ENCODE assay signal across 1 cellular context in genomic region chr12:123519151-123520001, GRCh38.
TF ChIP-seq lines count a peak whose summit lies in the region.

No MANE protein-coding gene starts in this region.

TF ChIP-seq in HepG2, 621 proteins besides CTCF, POLR2A, EP300 and RAD21 (continued from another document and continues in another):
- TF ChIP-seq ZNF607 (CRISPR knock-in tag; IDR thresholded peaks at IDR 0.05; ENCODE audit: borderline replicate concordance) (peak; percentile 67), ARHGAP35 (CRISPR knock-in tag; IDR thresholded peaks at IDR 0.05; ENCODE audit: borderline replicate concordance) (no peak), SPEN (CRISPR knock-in tag; IDR thresholded peaks at IDR 0.05; ENCODE audit: low read depth) (no peak), SSRP1 (CRISPR knock-in tag; IDR thresholded peaks at IDR 0.05) (no peak), KDM1A (CRISPR knock-in tag; IDR thresholded peaks at IDR 0.05) (peak; percentile 49; the same call in 1 of the 2 replicates), FOSL2 (CRISPR knock-in tag; IDR thresholded peaks at IDR 0.05) (peak; percentile 50), YEATS4 (CRISPR knock-in tag; IDR thresholded peaks at IDR 0.05; ENCODE audit: borderline replicate concordance) (no peak; the same call in 1 of the 2 replicates), ZNF775 (CRISPR knock-in tag; IDR thresholded peaks at IDR 0.05; ENCODE audit: borderline replicate concordance) (no peak), YY1 (IDR thresholded peaks at IDR 0.05; ENCODE audit: insufficient read depth, insufficient replicate concordance, low read depth, low read length) (no peak), FIP1L1 (IDR thresholded peaks at IDR 0.05; ENCODE audit: borderline replicate concordance, insufficient read depth, low read depth, low read length) (no peak), PREB (CRISPR knock-in tag; IDR thresholded peaks at IDR 0.05) (no peak), SAP130 (CRISPR knock-in tag; IDR thresholded peaks at IDR 0.05; ENCODE audit: low read depth) (peak; percentile 91), NFAT5 (CRISPR knock-in tag; IDR thresholded peaks at IDR 0.05) (no peak), SALL2 (CRISPR knock-in tag; IDR thresholded peaks at IDR 0.05) (no peak), FOXA1 (IDR thresholded peaks at IDR 0.05) (no peak), FOXA1 (CRISPR knock-in tag; IDR thresholded peaks at IDR 0.05) (no peak), ZNF3 (CRISPR knock-in tag; IDR thresholded peaks at IDR 0.05) (peak; percentile 23; the same call in 1 of the 2 replicates), ZFP36 (IDR thresholded peaks at IDR 0.05; ENCODE audit: borderline replicate concordance, low read depth, low read length, partially characterized antibody) (no peak), ZNF205 (CRISPR knock-in tag; IDR thresholded peaks at IDR 0.05) (0 out of 2 replicates have a peak, but pooled peaks have one; percentile 36), ZNF335 (CRISPR knock-in tag; IDR thresholded peaks at IDR 0.05) (no peak), ZNF296 (CRISPR knock-in tag; conservative IDR thresholded peaks at IDR 0.05) (no peak), ZNF788 (CRISPR knock-in tag; IDR thresholded peaks at IDR 0.05; ENCODE audit: borderline replicate concordance) (peak; percentile 18; the same call in 1 of the 2 replicates), BRD4 (CRISPR knock-in tag; IDR thresholded peaks at IDR 0.05) (no peak), ARID2 (CRISPR knock-in tag; IDR thresholded peaks at IDR 0.05; ENCODE audit: borderline replicate concordance) (no peak), ESRRA (CRISPR knock-in tag; IDR thresholded peaks at IDR 0.05; ENCODE audit: low read depth) (0 out of 2 replicates have a peak, but pooled peaks have one; percentile 31), THAP9 (CRISPR knock-in tag; IDR thresholded peaks at IDR 0.05; ENCODE audit: borderline replicate concordance) (peak; percentile 33; the same call in 1 of the 2 replicates), ZNF747 (CRISPR knock-in tag; IDR thresholded peaks at IDR 0.05; ENCODE audit: borderline replicate concordance) (no peak), MXI1 (IDR thresholded peaks at IDR 0.05; ENCODE audit: borderline replicate concordance, low read depth, low read length) (peak; percentile 36; the same call in 1 of the 3 replicates), ZNF616 (CRISPR knock-in tag; IDR thresholded peaks at IDR 0.05; ENCODE audit: low read depth) (no peak), ZNF572 (CRISPR knock-in tag; IDR thresholded peaks at IDR 0.05) (no peak), ZNF652 (CRISPR knock-in tag; IDR thresholded peaks at IDR 0.05; ENCODE audit: borderline replicate concordance, low read depth) (no peak), ZNF180 (CRISPR knock-in tag; IDR thresholded peaks at IDR 0.05; ENCODE audit: borderline replicate concordance, low read depth) (no peak), ONECUT2 (CRISPR knock-in tag; IDR thresholded peaks at IDR 0.05) (no peak), KAT8 (CRISPR knock-in tag; IDR thresholded peaks at IDR 0.05) (peak; percentile 48; the same call in 1 of the 2 replicates), ZFX (CRISPR knock-in tag; IDR thresholded peaks at IDR 0.05; ENCODE audit: low read depth) (peak; percentile 24; the same call in 1 of the 2 replicates), SMAD1 (CRISPR knock-in tag; IDR thresholded peaks at IDR 0.05; ENCODE audit: borderline replicate concordance, low read depth) (no peak), ELF3 (CRISPR knock-in tag; IDR thresholded peaks at IDR 0.05) (peak; percentile 89)
- TF ChIP-seq, protein P1, sequence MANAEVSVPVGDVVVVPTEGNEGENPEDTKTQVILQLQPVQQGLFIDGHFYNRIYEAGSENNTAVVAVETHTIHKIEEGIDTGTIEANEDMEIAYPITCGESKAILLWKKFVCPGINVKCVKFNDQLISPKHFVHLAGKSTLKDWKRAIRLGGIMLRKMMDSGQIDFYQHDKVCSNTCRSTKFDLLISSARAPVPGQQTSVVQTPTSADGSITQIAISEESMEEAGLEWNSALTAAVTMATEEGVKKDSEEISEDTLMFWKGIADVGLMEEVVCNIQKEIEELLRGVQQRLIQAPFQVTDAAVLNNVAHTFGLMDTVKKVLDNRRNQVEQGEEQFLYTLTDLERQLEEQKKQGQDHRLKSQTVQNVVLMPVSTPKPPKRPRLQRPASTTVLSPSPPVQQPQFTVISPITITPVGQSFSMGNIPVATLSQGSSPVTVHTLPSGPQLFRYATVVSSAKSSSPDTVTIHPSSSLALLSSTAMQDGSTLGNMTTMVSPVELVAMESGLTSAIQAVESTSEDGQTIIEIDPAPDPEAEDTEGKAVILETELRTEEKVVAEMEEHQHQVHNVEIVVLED (CRISPR knock-in tag; IDR thresholded peaks at IDR 0.05; ENCODE audit: borderline replicate concordance) = peak; percentile 46; the same call in 1 of the 2 replicates
- TF ChIP-seq, protein P2, sequence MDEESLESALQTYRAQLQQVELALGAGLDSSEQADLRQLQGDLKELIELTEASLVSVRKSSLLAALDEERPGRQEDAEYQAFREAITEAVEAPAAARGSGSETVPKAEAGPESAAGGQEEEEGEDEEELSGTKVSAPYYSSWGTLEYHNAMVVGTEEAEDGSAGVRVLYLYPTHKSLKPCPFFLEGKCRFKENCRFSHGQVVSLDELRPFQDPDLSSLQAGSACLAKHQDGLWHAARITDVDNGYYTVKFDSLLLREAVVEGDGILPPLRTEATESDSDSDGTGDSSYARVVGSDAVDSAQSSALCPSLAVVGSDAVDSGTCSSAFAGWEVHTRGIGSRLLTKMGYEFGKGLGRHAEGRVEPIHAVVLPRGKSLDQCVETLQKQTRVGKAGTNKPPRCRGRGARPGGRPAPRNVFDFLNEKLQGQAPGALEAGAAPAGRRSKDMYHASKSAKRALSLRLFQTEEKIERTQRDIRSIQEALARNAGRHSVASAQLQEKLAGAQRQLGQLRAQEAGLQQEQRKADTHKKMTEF (CRISPR knock-in tag; IDR thresholded peaks at IDR 0.05) = peak; percentile 46
- TF ChIP-seq, protein P3, sequence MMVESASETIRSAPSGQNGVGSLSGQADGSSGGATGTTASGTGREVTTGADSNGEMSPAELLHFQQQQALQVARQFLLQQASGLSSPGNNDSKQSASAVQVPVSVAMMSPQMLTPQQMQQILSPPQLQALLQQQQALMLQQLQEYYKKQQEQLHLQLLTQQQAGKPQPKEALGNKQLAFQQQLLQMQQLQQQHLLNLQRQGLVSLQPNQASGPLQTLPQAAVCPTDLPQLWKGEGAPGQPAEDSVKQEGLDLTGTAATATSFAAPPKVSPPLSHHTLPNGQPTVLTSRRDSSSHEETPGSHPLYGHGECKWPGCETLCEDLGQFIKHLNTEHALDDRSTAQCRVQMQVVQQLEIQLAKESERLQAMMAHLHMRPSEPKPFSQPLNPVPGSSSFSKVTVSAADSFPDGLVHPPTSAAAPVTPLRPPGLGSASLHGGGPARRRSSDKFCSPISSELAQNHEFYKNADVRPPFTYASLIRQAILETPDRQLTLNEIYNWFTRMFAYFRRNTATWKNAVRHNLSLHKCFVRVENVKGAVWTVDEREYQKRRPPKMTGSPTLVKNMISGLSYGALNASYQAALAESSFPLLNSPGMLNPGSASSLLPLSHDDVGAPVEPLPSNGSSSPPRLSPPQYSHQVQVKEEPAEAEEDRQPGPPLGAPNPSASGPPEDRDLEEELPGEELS (CRISPR knock-in tag; IDR thresholded peaks at IDR 0.05) = peak; percentile 54; the same call in 1 of the 2 replicates
- TF ChIP-seq, protein P4, sequence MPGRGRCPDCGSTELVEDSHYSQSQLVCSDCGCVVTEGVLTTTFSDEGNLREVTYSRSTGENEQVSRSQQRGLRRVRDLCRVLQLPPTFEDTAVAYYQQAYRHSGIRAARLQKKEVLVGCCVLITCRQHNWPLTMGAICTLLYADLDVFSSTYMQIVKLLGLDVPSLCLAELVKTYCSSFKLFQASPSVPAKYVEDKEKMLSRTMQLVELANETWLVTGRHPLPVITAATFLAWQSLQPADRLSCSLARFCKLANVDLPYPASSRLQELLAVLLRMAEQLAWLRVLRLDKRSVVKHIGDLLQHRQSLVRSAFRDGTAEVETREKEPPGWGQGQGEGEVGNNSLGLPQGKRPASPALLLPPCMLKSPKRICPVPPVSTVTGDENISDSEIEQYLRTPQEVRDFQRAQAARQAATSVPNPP (CRISPR knock-in tag; IDR thresholded peaks at IDR 0.05) = no peak
- TF ChIP-seq, protein P5, sequence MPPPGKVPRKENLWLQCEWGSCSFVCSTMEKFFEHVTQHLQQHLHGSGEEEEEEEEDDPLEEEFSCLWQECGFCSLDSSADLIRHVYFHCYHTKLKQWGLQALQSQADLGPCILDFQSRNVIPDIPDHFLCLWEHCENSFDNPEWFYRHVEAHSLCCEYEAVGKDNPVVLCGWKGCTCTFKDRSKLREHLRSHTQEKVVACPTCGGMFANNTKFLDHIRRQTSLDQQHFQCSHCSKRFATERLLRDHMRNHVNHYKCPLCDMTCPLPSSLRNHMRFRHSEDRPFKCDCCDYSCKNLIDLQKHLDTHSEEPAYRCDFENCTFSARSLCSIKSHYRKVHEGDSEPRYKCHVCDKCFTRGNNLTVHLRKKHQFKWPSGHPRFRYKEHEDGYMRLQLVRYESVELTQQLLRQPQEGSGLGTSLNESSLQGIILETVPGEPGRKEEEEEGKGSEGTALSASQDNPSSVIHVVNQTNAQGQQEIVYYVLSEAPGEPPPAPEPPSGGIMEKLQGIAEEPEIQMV (CRISPR knock-in tag; IDR thresholded peaks at IDR 0.05; ENCODE audit: low read depth) = no peak
- TF ChIP-seq, protein P6, sequence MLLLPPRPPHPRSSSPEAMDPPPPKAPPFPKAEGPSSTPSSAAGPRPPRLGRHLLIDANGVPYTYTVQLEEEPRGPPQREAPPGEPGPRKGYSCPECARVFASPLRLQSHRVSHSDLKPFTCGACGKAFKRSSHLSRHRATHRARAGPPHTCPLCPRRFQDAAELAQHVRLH (CRISPR knock-in tag; IDR thresholded peaks at IDR 0.05; ENCODE audit: borderline replicate concordance, low read depth) = 0 out of 2 replicates have a peak, but pooled peaks have one; percentile 22
